In the genomic region with DNA sequence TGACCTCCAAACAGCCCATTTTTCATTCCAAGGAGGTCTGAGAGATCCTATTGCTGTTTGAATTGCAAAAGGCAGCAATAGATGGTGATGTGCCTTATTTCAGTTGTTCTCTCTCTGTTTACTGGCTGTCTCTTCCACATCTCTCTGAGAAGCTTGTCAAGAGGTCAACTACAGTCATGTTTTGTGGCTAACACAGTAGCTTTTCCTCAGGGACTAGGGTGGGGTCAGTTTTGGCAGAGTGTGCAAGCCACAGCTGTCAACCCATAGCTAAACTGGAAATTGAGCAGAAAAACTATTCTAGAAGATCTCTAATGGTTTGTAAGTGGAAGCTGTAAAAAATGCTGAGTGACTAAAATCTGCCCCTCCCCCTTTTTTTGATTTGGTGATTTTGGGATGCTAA, we compare ENCODE assay signal across 21 cellular contexts.
A peak's percentile ranks its signal among the peaks of the same experiment; 100 is the strongest.
DNase-seq lines count a peak whose midpoint lies in the region; ATAC-seq and TF ChIP-seq lines count a peak whose summit lies in the region.
"Had no signal": no experiment of that assay in that cellular context is flagged by ENCODE, and none has a peak within 500 bp of the region (broad histone marks: within the 10 kb centered on the region; RNA-seq: fewer than 3 reads in every experiment).

No MANE protein-coding gene starts in this region.

- peaks cover 0 to 49% of the 10 kb centered on the region in 2 donors for H3K36me3 ChIP-seq in left lung

- ATAC-seq in activated T-cell treated with anti-CD3 and anti-CD28 coated beads, Interleukin-2, amount 50 U/mL, for 72 hours (replicated peaks in 1 of 2) = no peak
- ATAC-seq in activated T-cell treated with anti-CD3 and anti-CD28 coated beads, Interleukin-2, amount 50 U/mL, for 4 hours = no peak
- ATAC-seq in natural killer cell treated with Interleukin-12 subunit alpha and Interleukin-12 subunit beta and Interleukin-15 and Interleukin-18, amount 100 ng/mL, for 72 hours = no peak
- no peak for ATAC-seq in left lung
- ATAC-seq: CD8-positive, alpha-beta T cell; effector memory CD8-positive, alpha-beta T cell; stimulated activated memory B cell treated with anti-CD40 and anti-IgM and Interleukin-4, amounts not matched to agents 10 μg/mL and 1 μg/mL and 100 μg/mL, for 72 hours; upper lobe of right lung; WTC11 had no signal

- H3K36me3 Mint-ChIP-seq in activated T-cell treated with anti-CD3 and anti-CD28 coated beads, Interleukin-2, amount 50 U/mL, for 72 hours (ENCODE audit: insufficient read depth in 2 of 2) = peaks cover 12 to 49% of the 10 kb centered on the region in 2 donors
- H3K36me3 Mint-ChIP-seq in activated T-cell treated with anti-CD3 and anti-CD28 coated beads, Interleukin-2, amount 50 U/mL, for 4 hours (ENCODE audit: insufficient read depth) = peaks cover 66% of the 10 kb centered on the region
- H3K36me3 Mint-ChIP-seq in natural killer cell treated with Interleukin-12 subunit alpha and Interleukin-12 subunit beta and Interleukin-15 and Interleukin-18, amount 100 ng/mL, for 72 hours = peaks cover 36% of the 10 kb centered on the region

- H3K4me3 ChIP-seq in fibroblast of pulmonary artery (replicated peaks; ENCODE audit: low read depth, low read length) (no peak overlapping the region), left lung (no peak overlapping the region)
- H3K4me3 ChIP-seq: cardiac muscle cell, skin epidermis, upper lobe of right lung had no signal

- peaks cover 16% of the 10 kb centered on the region for H3K27me3 Mint-ChIP-seq in activated T-cell treated with anti-CD3 and anti-CD28 coated beads, Interleukin-2, amount 50 U/mL, for 72 hours (ENCODE audit: low read depth)
- no peaks in the 10 kb centered on the region for H3K27me3 Mint-ChIP-seq in activated T-cell treated with anti-CD3 and anti-CD28 coated beads, Interleukin-2, amount 50 U/mL, for 4 hours (ENCODE audit: low read depth)
- no peaks in the 10 kb centered on the region for H3K27me3 Mint-ChIP-seq in natural killer cell treated with Interleukin-12 subunit alpha and Interleukin-12 subunit beta and Interleukin-15 and Interleukin-18, amount 100 ng/mL, for 72 hours
- H3K27me3 Mint-ChIP-seq: effector memory CD8-positive, alpha-beta T cell; stimulated activated memory B cell treated with anti-CD40 and anti-IgM and Interleukin-4, amounts not matched to agents 10 μg/mL and 1 μg/mL and 100 μg/mL, for 72 hours had no signal

- CTCF ChIA-PET in GM10248 (lab: Yijun Ruan, JAX) = interaction anchor here (0.8 to 1.4 kb wide), 3 partner anchors 9 to 16 kb away, joined by 3 read pairs; no protein-coding TSS in a partner anchor

- no peak for DNase-seq in activated T-cell treated with anti-CD3 and anti-CD28 coated beads, Interleukin-2, amount 50 U/mL, for 72 hours
- DNase-seq in activated T-cell treated with anti-CD3 and anti-CD28 coated beads, Interleukin-2, amount 50 U/mL, for 4 hours = no peak
- DNase-seq in RPMI7951 (ENCODE audit: low read depth) = peak; percentile 66
- peak; percentile 58 for DNase-seq in fibroblast of pulmonary artery (ENCODE audit: low read depth)
- no peak for DNase-seq in natural killer cell treated with Interleukin-12 subunit alpha and Interleukin-12 subunit beta and Interleukin-15 and Interleukin-18, amount 100 ng/mL, for 72 hours (ENCODE audit: low spot score)
- DNase-seq in cerebellar nuclear complex (lab: John Stamatoyannopoulos, UW) = no peak
- no peak for DNase-seq in left lung
- no peak for DNase-seq in GM10248 (ENCODE audit: extremely low spot score)
- DNase-seq: 8988T; activated naive CD4-positive, alpha-beta T cell; CD8-positive, alpha-beta T cell; effector memory CD8-positive, alpha-beta T cell; midbrain; NCI-H1105 treated with DMSO at 0.1 percent for 48 hours; nucleus accumbens; RPMI8226; upper lobe of right lung had no signal

- no peak overlapping the region for H3K4me3 Mint-ChIP-seq in activated T-cell treated with anti-CD3 and anti-CD28 coated beads, Interleukin-2, amount 50 U/mL, for 72 hours
- H3K4me3 Mint-ChIP-seq in activated T-cell treated with anti-CD3 and anti-CD28 coated beads, Interleukin-2, amount 50 U/mL, for 4 hours = no peak overlapping the region
- peak overlapping the region; percentile 84 for H3K4me3 Mint-ChIP-seq in natural killer cell treated with Interleukin-12 subunit alpha and Interleukin-12 subunit beta and Interleukin-15 and Interleukin-18, amount 100 ng/mL, for 72 hours
- H3K4me3 Mint-ChIP-seq: CD8-positive, alpha-beta T cell; effector memory CD8-positive, alpha-beta T cell; stimulated activated memory B cell treated with anti-CD40 and anti-IgM and Interleukin-4, amounts not matched to agents 10 μg/mL and 1 μg/mL and 100 μg/mL, for 72 hours; WTC11 had no signal

- peaks cover 31% of the 10 kb centered on the region for H3K4me1 Mint-ChIP-seq in activated T-cell treated with anti-CD3 and anti-CD28 coated beads, Interleukin-2, amount 50 U/mL, for 72 hours (ENCODE audit: low read depth)
- peaks cover 31% of the 10 kb centered on the region for H3K4me1 Mint-ChIP-seq in activated T-cell treated with anti-CD3 and anti-CD28 coated beads, Interleukin-2, amount 50 U/mL, for 4 hours (ENCODE audit: low read depth)
- H3K4me1 Mint-ChIP-seq in natural killer cell treated with Interleukin-12 subunit alpha and Interleukin-12 subunit beta and Interleukin-15 and Interleukin-18, amount 100 ng/mL, for 72 hours (ENCODE audit: low read depth in 2 of 2) = peaks cover 47 to 54% of the 10 kb centered on the region in 2 donors

- H3K27ac ChIP-seq in left lung = no peak overlapping the region
- H3K27ac ChIP-seq: cardiac muscle cell, skin epidermis, upper lobe of right lung had no signal

- H3K27me3 ChIP-seq in left lung = no peaks in the 10 kb centered on the region
- H3K27me3 ChIP-seq: cardiac muscle cell, upper lobe of right lung had no signal

- H3K9me3 ChIP-seq in left lung = peaks cover 0 to 3% of the 10 kb centered on the region in 2 donors
- H3K9me3 ChIP-seq: upper lobe of right lung had no signal

- no peak for TF ChIP-seq CTCF in fibroblast of pulmonary artery (IDR thresholded peaks at IDR 0.05; ENCODE audit: low read length, missing control alignments)
- no peak for TF ChIP-seq CTCF in left lung (IDR thresholded peaks at IDR 0.05)
- TF ChIP-seq CTCF in GM10248 (IDR thresholded peaks at IDR 0.05; ENCODE audit: control extremely low read depth, extremely low read depth, low read depth, missing control alignments) = no peak

- peak overlapping the region; percentile 39 for H3K27ac Mint-ChIP-seq in activated T-cell treated with anti-CD3 and anti-CD28 coated beads, Interleukin-2, amount 50 U/mL, for 72 hours
- peak overlapping the region; percentile 94 to 95 for H3K27ac Mint-ChIP-seq in natural killer cell treated with Interleukin-12 subunit alpha and Interleukin-12 subunit beta and Interleukin-15 and Interleukin-18, amount 100 ng/mL, for 72 hours
- H3K27ac Mint-ChIP-seq: stimulated activated memory B cell treated with anti-CD40 and anti-IgM and Interleukin-4, amounts not matched to agents 10 μg/mL and 1 μg/mL and 100 μg/mL, for 72 hours had no signal

- intact Hi-C loops in left lung (cut with DNase I) = no loop called here

- H3K9me3 Mint-ChIP-seq in activated T-cell treated with anti-CD3 and anti-CD28 coated beads, Interleukin-2, amount 50 U/mL, for 72 hours = peaks cover 2 to 3% of the 10 kb centered on the region in 2 donors
- no peaks in the 10 kb centered on the region for H3K9me3 Mint-ChIP-seq in activated T-cell treated with anti-CD3 and anti-CD28 coated beads, Interleukin-2, amount 50 U/mL, for 4 hours
- H3K9me3 Mint-ChIP-seq in natural killer cell treated with Interleukin-12 subunit alpha and Interleukin-12 subunit beta and Interleukin-15 and Interleukin-18, amount 100 ng/mL, for 72 hours = no peaks in the 10 kb centered on the region
- H3K9me3 Mint-ChIP-seq: CD8-positive, alpha-beta T cell; effector memory CD8-positive, alpha-beta T cell had no signal

- POLR2A ChIA-PET in GM10248 (lab: Yijun Ruan, JAX) = interaction anchor here (0.6 kb wide), 1 partner anchor 120 kb away, joined by 5 read pairs; no protein-coding TSS in a partner anchor

- H3K4me1 ChIP-seq in left lung = no peaks in the 10 kb centered on the region
- H3K4me1 ChIP-seq: upper lobe of right lung had no signal

Comparison
In these comparisons a context has a peak if more than half of its experiments do, and no peak if none do; other contexts are left out.
1. DNase-seq: peak in RPMI7951 (single experiment) and fibroblast of pulmonary artery (single experiment); none in activated T-cell treated with anti-CD3 and anti-CD28 coated beads, Interleukin-2, amount 50 U/mL, for 72 hours (0 of 2), activated T-cell treated with anti-CD3 and anti-CD28 coated beads, Interleukin-2, amount 50 U/mL, for 4 hours (single experiment), natural killer cell treated with Interleukin-12 subunit alpha and Interleukin-12 subunit beta and Interleukin-15 and Interleukin-18, amount 100 ng/mL, for 72 hours (single experiment), cerebellar nuclear complex (0 of 2), left lung (0 of 2) and GM10248 (single experiment).